Comparison of ENCODE assay signal across 12 cellular contexts in the genomic region with DNA sequence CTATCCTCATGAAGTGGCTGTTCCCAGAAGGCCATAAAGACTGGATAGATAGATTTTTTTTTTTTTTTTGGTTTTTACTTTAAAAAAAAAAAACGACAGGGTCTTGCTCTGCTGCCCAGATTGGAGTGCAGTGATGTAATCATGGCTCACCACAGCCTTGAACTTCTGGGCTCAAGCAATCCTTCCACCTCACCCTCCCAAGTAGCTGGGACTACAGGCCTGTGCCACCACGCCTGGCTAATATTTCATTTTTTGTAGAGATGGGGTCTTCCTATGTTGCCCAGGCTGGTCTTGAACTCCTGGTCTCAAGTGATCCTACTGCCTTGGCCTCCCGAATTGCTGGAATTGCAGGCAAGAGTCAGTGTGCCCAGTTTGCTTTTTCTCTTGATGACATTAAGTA.
A peak's percentile ranks its signal among the peaks of the same experiment; 100 is the strongest.
DNase-seq lines count a peak whose midpoint lies in the region; ATAC-seq and TF ChIP-seq lines count a peak whose summit lies in the region.
"Had no signal": no experiment of that assay in that cellular context is flagged by ENCODE, and none has a peak within 500 bp of the region (broad histone marks: within the 10 kb centered on the region; RNA-seq: fewer than 3 reads in every experiment).

No MANE protein-coding gene starts in this region.

- peak overlapping the region; percentile 86 for H3K4me2 ChIP-seq in Loucy (ENCODE audit: low read depth, low read length, poor library complexity, severe bottlenecking)

- H3K27ac Mint-ChIP-seq in CD4-positive, alpha-beta T cell, result peak overlapping the region; percentile 93
- H3K27ac Mint-ChIP-seq in activated naive CD8-positive, alpha-beta T cell, result peak overlapping the region; percentile 96
- H3K27ac Mint-ChIP-seq in neural crest cell (ENCODE audit: unreplicated experiment), result peak overlapping the region; percentile 52
- H3K27ac Mint-ChIP-seq: endodermal cell had no signal

- no peaks in the 10 kb centered on the region for H3K9me2 ChIP-seq in Loucy (replicated peaks; ENCODE audit: low read depth, low read length)

- no peaks in the 10 kb centered on the region for H3K27me3 Mint-ChIP-seq in CD4-positive, alpha-beta T cell
- no peaks in the 10 kb centered on the region for H3K27me3 Mint-ChIP-seq in activated naive CD8-positive, alpha-beta T cell
- no peaks in the 10 kb centered on the region for H3K27me3 Mint-ChIP-seq in neural crest cell (ENCODE audit: low read depth)

- no peaks in the 10 kb centered on the region for H3K9me3 ChIP-seq in CD4-positive, alpha-beta T cell (ENCODE audit: control insufficient read depth, low read length)
- no peaks in the 10 kb centered on the region for H3K9me3 ChIP-seq in Loucy (ENCODE audit: insufficient read depth, low read depth, low read length)
- no peaks in the 10 kb centered on the region for H3K9me3 ChIP-seq in uterus

- no peak overlapping the region for H2AFZ ChIP-seq in Loucy (ENCODE audit: low read length)

- H3K27ac ChIP-seq in CD4-positive, alpha-beta T cell (ENCODE audit: low read depth, low read length), result peak overlapping the region; percentile 90
- H3K27ac ChIP-seq in uterus, result no peak overlapping the region
- H3K27ac ChIP-seq: C4-2B, VCaP had no signal

- no peak for ATAC-seq in CD4-positive, alpha-beta T cell (ENCODE audit: poor library complexity)
- ATAC-seq in GM18519 (IDR thresholded peaks at IDR 0.05; ENCODE audit: low FRiP score, unreplicated experiment) (no peak), GM19351 (IDR thresholded peaks at IDR 0.05; ENCODE audit: unreplicated experiment) (no peak)

- H3K36me3 Mint-ChIP-seq in CD4-positive, alpha-beta T cell (ENCODE audit: low read depth), result peaks cover 4% of the 10 kb centered on the region
- no peaks in the 10 kb centered on the region for H3K36me3 Mint-ChIP-seq in activated naive CD8-positive, alpha-beta T cell
- H3K36me3 Mint-ChIP-seq in neural crest cell (ENCODE audit: low read depth), result no peaks in the 10 kb centered on the region

- H3K79me2 ChIP-seq in Loucy (ENCODE audit: insufficient read depth, low read length), result peaks cover 92% of the 10 kb centered on the region

- peaks cover 96% of the 10 kb centered on the region for H3K4me1 Mint-ChIP-seq in CD4-positive, alpha-beta T cell (ENCODE audit: low read depth)
- peaks cover 92% of the 10 kb centered on the region for H3K4me1 Mint-ChIP-seq in activated naive CD8-positive, alpha-beta T cell (ENCODE audit: low read depth)
- H3K4me1 Mint-ChIP-seq in neural crest cell, result peaks cover 71% of the 10 kb centered on the region

- no peaks in the 10 kb centered on the region for H3K27me3 ChIP-seq in CD4-positive, alpha-beta T cell (ENCODE audit: control insufficient read depth, insufficient read depth, low read length)
- H3K27me3 ChIP-seq in Loucy (ENCODE audit: insufficient read depth, low read length, poor library complexity, severe bottlenecking) (no peaks in the 10 kb centered on the region), uterus (no peaks in the 10 kb centered on the region)

- peaks cover 84% of the 10 kb centered on the region for H4K20me1 ChIP-seq in Loucy (ENCODE audit: insufficient read depth, low read length, poor library complexity, severe bottlenecking)

- CTCF ChIA-PET in CD4-positive, alpha-beta T cell (lab: Charles Lee), result interaction anchor here (0.7 kb wide), 1 partner anchor 31 kb away, joined by 3 read pairs; no protein-coding TSS in a partner anchor

- peak overlapping the region; percentile 88 for H3K4me3 Mint-ChIP-seq in CD4-positive, alpha-beta T cell
- H3K4me3 Mint-ChIP-seq in activated naive CD8-positive, alpha-beta T cell, result peak overlapping the region; percentile 88
- H3K4me3 Mint-ChIP-seq in neural crest cell, result no peak overlapping the region
- H3K4me3 Mint-ChIP-seq: endodermal cell had no signal

- peaks cover 10% of the 10 kb centered on the region for H3F3A ChIP-seq in Loucy (ENCODE audit: low read depth)

- TF ChIP-seq CTCF in CD4-positive, alpha-beta T cell (IDR thresholded peaks at IDR 0.05), result no peak
- no peak for TF ChIP-seq CTCF in Loucy (conservative IDR thresholded peaks at IDR 0.05; ENCODE audit: low read length)
- TF ChIP-seq CTCF in neural crest cell (conservative IDR thresholded peaks at IDR 0.05), result no peak
- TF ChIP-seq CTCF in uterus (IDR thresholded peaks at IDR 0.05), result no peak

- no peak for TF ChIP-seq POLR2A in uterus (IDR thresholded peaks at IDR 0.05)

- intact Hi-C loops in CD4-positive, alpha-beta T cell (cut with DNase I, micrococcal nuclease), result no loop called here
- intact Hi-C loops in uterus (cut with DNase I; ENCODE audit: low total_unique reads), result no loop called here

- H3K36me3 ChIP-seq in Loucy (ENCODE audit: insufficient read depth, low read length) (peaks cover 17% of the 10 kb centered on the region; the same call in 1 of the 2 replicates), uterus (no peaks in the 10 kb centered on the region)

- H3K9me3 Mint-ChIP-seq in CD4-positive, alpha-beta T cell, result no peaks in the 10 kb centered on the region
- no peaks in the 10 kb centered on the region for H3K9me3 Mint-ChIP-seq in activated naive CD8-positive, alpha-beta T cell (ENCODE audit: low read depth)
- no peaks in the 10 kb centered on the region for H3K9me3 Mint-ChIP-seq in neural crest cell
- H3K9me3 Mint-ChIP-seq: endodermal cell had no signal

- peaks cover 80% of the 10 kb centered on the region for H3K4me1 ChIP-seq in Loucy (ENCODE audit: insufficient read depth, low read length, poor library complexity, severe bottlenecking)
- H3K4me1 ChIP-seq in uterus, result peaks cover 0 to 5% of the 10 kb centered on the region in 2 donors

- POLR2A ChIA-PET in CD4-positive, alpha-beta T cell (lab: Charles Lee), result interaction anchor here (1.1 to 5.6 kb wide), 11 partner anchors 10 to 99 kb away, joined by 3 to 51 read pairs (median 7); no protein-coding TSS in a partner anchor

- H3K9ac ChIP-seq in Loucy (ENCODE audit: low read depth, low read length, poor library complexity, severe bottlenecking), result peak overlapping the region; percentile 70

- no peak for DNase-seq in CD4-positive, alpha-beta T cell
- DNase-seq in neural crest cell (ENCODE audit: low read depth, low spot score) (no peak), uterus (no peak)
- DNase-seq: NCI-H1930, SHP77 treated with DMSO at 0.1 percent for 48 hours had no signal

- peak overlapping the region; percentile 66 for H3K4me3 ChIP-seq in Loucy (ENCODE audit: low read length, poor library complexity, severe bottlenecking)
- no peak overlapping the region for H3K4me3 ChIP-seq in uterus
